Comparison of ENCODE assay signal across 8 cellular contexts in genomic region chr10:72273410-72274212, GRCh38. TPM values are rescaled to one million over a fixed set of nuclear protein-coding genes. Genes with fewer than 3 reads are reported as not detected.
DNase-seq lines count a peak whose midpoint lies in the region; ATAC-seq lines count a peak whose summit lies in the region.

A gene with protein sequence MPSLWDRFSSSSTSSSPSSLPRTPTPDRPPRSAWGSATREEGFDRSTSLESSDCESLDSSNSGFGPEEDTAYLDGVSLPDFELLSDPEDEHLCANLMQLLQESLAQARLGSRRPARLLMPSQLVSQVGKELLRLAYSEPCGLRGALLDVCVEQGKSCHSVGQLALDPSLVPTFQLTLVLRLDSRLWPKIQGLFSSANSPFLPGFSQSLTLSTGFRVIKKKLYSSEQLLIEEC (plus strand): TSS chr10:72273924. CDS start chr10:72274217, 293 bp downstream.

- H3K9me3 Mint-ChIP-seq in CD8-positive, alpha-beta memory T cell, result no peaks in the 10 kb centered on the region

- H3K9me3 ChIP-seq in CD8-positive, alpha-beta memory T cell (ENCODE audit: low read length), result no peaks in the 10 kb centered on the region

- POLR2A ChIA-PET in CD8-positive, alpha-beta memory T cell (lab: Charles Lee), result interaction anchor here (0.5 to 2.9 kb wide), 10 partner anchors 11 to 187 kb away, joined by 3 to 23 read pairs (median 4); partner anchors contain the start of genes ANAPC16 and ASCC1

- peaks cover 15% of the 10 kb centered on the region for H3K36me3 ChIP-seq in CD8-positive, alpha-beta memory T cell (ENCODE audit: insufficient read depth, low read length)

- peaks cover 28 to 56% (median 49%) of the 10 kb centered on the region in 3 donors for H3K4me1 Mint-ChIP-seq in CD8-positive, alpha-beta memory T cell

- peaks cover 32% of the 10 kb centered on the region for H3K4me1 ChIP-seq in CD8-positive, alpha-beta memory T cell (ENCODE audit: insufficient read depth, low read length)

- peak within 1 kb of the TSS; percentile 89 to 97 (median 96) for H3K27ac Mint-ChIP-seq in CD8-positive, alpha-beta memory T cell

- peak within 1 kb of the TSS; percentile 94 for H3K27ac ChIP-seq in CD8-positive, alpha-beta memory T cell (ENCODE audit: low read depth, low read length)

- no peaks in the 10 kb centered on the region for H3K27me3 ChIP-seq in CD8-positive, alpha-beta memory T cell (ENCODE audit: insufficient read depth, low read length, poor library complexity, severe bottlenecking)

- peak within 1 kb of the TSS; percentile 88 for H3K4me3 ChIP-seq in CD8-positive, alpha-beta memory T cell (ENCODE audit: low read length)

- H3K36me3 Mint-ChIP-seq in CD8-positive, alpha-beta memory T cell, result peaks cover 3 to 29% (median 5%) of the 10 kb centered on the region in 3 donors

- ATAC-seq in GM19468 (IDR thresholded peaks at IDR 0.05; ENCODE audit: extremely low read depth, unreplicated experiment), result peak; percentile 78

- H3K4me3 Mint-ChIP-seq in CD8-positive, alpha-beta memory T cell, result peak within 1 kb of the TSS; percentile 96 to 99 (median 98)

- peak; percentile 95 to 98 (median 96) for DNase-seq in CD8-positive, alpha-beta memory T cell
- DNase-seq in HS-5 (ENCODE audit: low read depth), result peak; percentile 92
- DNase-seq in NK-92 treated with Interleukin-12 subunit alpha and Interleukin-12 subunit beta, amount 100 ng/mL, for 24 hours (lab: John Stamatoyannopoulos, UW), result peak; percentile 98
- peak; percentile 98 for DNase-seq in activated CD8-positive, alpha-beta memory T cell treated with anti-CD3 and anti-CD28 coated beads for 24 hours
- DNase-seq in effector CD8-positive, alpha-beta T cell (lab: John Stamatoyannopoulos, UW), result peak; percentile 96
- DNase-seq in lung microvascular endothelial cell (ENCODE audit: low read depth in 2 of 2), result peak; percentile 99
- peak; percentile 97 to 99 (median 97) for DNase-seq in stimulated activated CD4-positive, alpha-beta T cell treated with anti-CD3 and anti-CD28 coated beads, TNF-alpha, amount 100 ng/mL, for 48 hours (ENCODE audit: low read depth in 3 of 3)

- CTCF ChIA-PET in CD8-positive, alpha-beta memory T cell (lab: Charles Lee), result interaction anchor here (0.6 to 6.5 kb wide), 14 partner anchors 9 to 140 kb away, joined by 3 to 88 read pairs (median 24); partner anchors contain the start of genes ANAPC16 and ASCC1

- no peaks in the 10 kb centered on the region for H3K27me3 Mint-ChIP-seq in CD8-positive, alpha-beta memory T cell

RNA-seq across cellular contexts. Expression of the gene that starts here (rescaled TPM):
- 100 to 1,000 TPM; 144 to 156 TPM for total RNA-seq in CD8-positive, alpha-beta memory T cell
- polyA plus RNA-seq in CD8-positive, alpha-beta memory T cell, result 183 TPM
- total RNA-seq in lung microvascular endothelial cell, result 131 and 178 TPM in 2 replicates

Comparison
In these comparisons a context has a peak if more than half of its experiments do, and no peak if none do; other contexts are left out.
1. Peak in every context shown above with its lines: DNase-seq, ATAC-seq, H3K4me3 ChIP-seq and H3K27ac ChIP-seq.